In genomic region chr3:154364849-154365248, GRCh38 we compare ENCODE assay signal across 1 cellular context.
TF ChIP-seq lines count a peak whose summit lies in the region.

No MANE protein-coding gene starts in this region.

TF ChIP-seq in HCT116, 20 proteins besides CTCF, POLR2A, EP300 and RAD21 (continued from another document):
- TF ChIP-seq CBX3 (IDR thresholded peaks at IDR 0.05; ENCODE audit: low read depth): peak; percentile 57; the same call in 1 of the 2 replicates
- no peak for TF ChIP-seq POLR2AphosphoS5 (IDR thresholded peaks at IDR 0.05; ENCODE audit: low read depth, low read length)
- no peak for TF ChIP-seq ELF1 (IDR thresholded peaks at IDR 0.05; ENCODE audit: borderline replicate concordance, low read depth)
- no peak for TF ChIP-seq SIN3A (IDR thresholded peaks at IDR 0.05; ENCODE audit: low read depth)
- no peak for TF ChIP-seq ZNF274 (IDR thresholded peaks at IDR 0.05; ENCODE audit: low read depth, low read length)
- TF ChIP-seq TCF7L2 (IDR thresholded peaks at IDR 0.05; ENCODE audit: borderline replicate concordance, extremely low read depth, insufficient read depth, insufficient read length): no peak
TF ChIP-seq in HCT116: peak in this region for 3.
